27 cellular contexts compared by ENCODE assay signal in genomic region chr2:143762176-143762928, GRCh38.
DNase-seq lines count a peak whose midpoint lies in the region; FAIRE-seq and TF ChIP-seq lines count a peak whose summit lies in the region.
"Had no signal": no experiment of that assay in that cellular context is flagged by ENCODE, and none has a peak within 500 bp of the region (broad histone marks: within the 10 kb centered on the region; RNA-seq: fewer than 3 reads in every experiment).

No MANE protein-coding gene starts in this region.

- H3K27ac ChIP-seq in neural progenitor cell (peak overlapping the region; percentile 35), SK-N-SH (ENCODE audit: low read depth in 2 of 2, low read length in 1 of 2) (no peak overlapping the region)
- H3K27ac ChIP-seq: C4-2B, cardiac muscle cell, lower lobe of right lung, SJCRH30, suprapubic skin had no signal

- CTCF ChIA-PET in activated CD4-positive, alpha-beta memory T cell treated with anti-CD3 and anti-CD28 coated beads for 36 hours (lab: Charles Lee): interaction anchor here (1.1 kb wide), 1 partner anchor 18 kb away, joined by 3 read pairs; no protein-coding TSS in a partner anchor
- CTCF ChIA-PET in SK-N-SH (lab: Yijun Ruan, JAX): interaction anchor here (0.7 to 1.0 kb wide), 2 partner anchors 11 to 38 kb away, joined by 3 read pairs; no protein-coding TSS in a partner anchor

- FAIRE-seq in GM18507 (lab: Jason Lieb, UNC): peak; percentile 12
- FAIRE-seq: GM12878 had no signal

- H3K9me3 Mint-ChIP-seq in neural progenitor cell: no peaks in the 10 kb centered on the region
- H3K9me3 Mint-ChIP-seq in activated CD4-positive, alpha-beta memory T cell treated with anti-CD3 and anti-CD28 coated beads for 36 hours: no peaks in the 10 kb centered on the region
- H3K9me3 Mint-ChIP-seq: activated T-helper 2 cell treated with anti-CD3 and anti-CD28 coated beads, Interferon-gamma antibody, Interleukin-2, Interleukin-4, amounts not matched to agents 10 μg/mL and 5 μg/mL and 100 μg/mL, durations not matched to agents 14 hours and 24 hours and 36 hours; stimulated activated naive B cell treated with anti-CD40 and anti-IgM and Interleukin-4, amounts not matched to agents 10 μg/mL and 1 μg/mL and 100 μg/mL, for 72 hours had no signal

- POLR2A ChIA-PET in activated CD4-positive, alpha-beta memory T cell treated with anti-CD3 and anti-CD28 coated beads for 36 hours (lab: Charles Lee): interaction anchor here (0.6 kb wide), 1 partner anchor 278 kb away, joined by 5 read pairs; no protein-coding TSS in a partner anchor
- POLR2A ChIA-PET in SK-N-SH (lab: Yijun Ruan, JAX): no interaction called here

- H3K79me2 ChIP-seq in neural progenitor cell (ENCODE audit: low read depth) (no peaks in the 10 kb centered on the region), SK-N-SH (ENCODE audit: insufficient read depth) (no peaks in the 10 kb centered on the region)

- H3K36me3 ChIP-seq in NT2/D1 (ENCODE audit: insufficient read depth, insufficient read length, low read length) (no peaks in the 10 kb centered on the region), neural progenitor cell (no peaks in the 10 kb centered on the region), SK-N-SH (replicated peaks in 1 of 2; ENCODE audit: control insufficient read depth in 1 of 2, insufficient read depth in 2 of 2, low read length in 1 of 2) (no peaks in the 10 kb centered on the region)
- H3K36me3 ChIP-seq: cardiac muscle cell, lower lobe of right lung, SJCRH30, suprapubic skin had no signal

- H3K4me1 ChIP-seq in NT2/D1 (ENCODE audit: insufficient read depth, insufficient read length): no peaks in the 10 kb centered on the region
- peaks cover 25% of the 10 kb centered on the region for H3K4me1 ChIP-seq in neural progenitor cell
- no peaks in the 10 kb centered on the region for H3K4me1 ChIP-seq in SK-N-SH (ENCODE audit: control insufficient read depth in 1 of 2, insufficient read depth in 2 of 2, low read depth in 1 of 2, low read length in 1 of 2)
- H3K4me1 ChIP-seq: lower lobe of right lung, suprapubic skin had no signal

- H3F3A ChIP-seq in neural progenitor cell (ENCODE audit: low read depth) (peaks cover 36% of the 10 kb centered on the region), SK-N-SH (replicated peaks; ENCODE audit: insufficient read depth) (no peaks in the 10 kb centered on the region)

- H2AFZ ChIP-seq in neural progenitor cell (replicated peaks) (no peak overlapping the region), SK-N-SH (ENCODE audit: low read depth) (no peak overlapping the region)

- H3K36me3 Mint-ChIP-seq in neural progenitor cell: no peaks in the 10 kb centered on the region
- peaks cover 10% of the 10 kb centered on the region for H3K36me3 Mint-ChIP-seq in activated CD4-positive, alpha-beta memory T cell treated with anti-CD3 and anti-CD28 coated beads for 36 hours

- no peak for TF ChIP-seq EP300 in SK-N-SH (IDR thresholded peaks at IDR 0.05; ENCODE audit: borderline replicate concordance in 1 of 2, low read depth in 1 of 2, low read length in 1 of 2)

- H3K9me3 ChIP-seq in NT2/D1 (ENCODE audit: insufficient read depth, low read length): no peaks in the 10 kb centered on the region
- H3K9me3 ChIP-seq in neural progenitor cell (ENCODE audit: low read depth): no peaks in the 10 kb centered on the region
- H3K9me3 ChIP-seq in SK-N-SH: no peaks in the 10 kb centered on the region
- H3K9me3 ChIP-seq: lower lobe of right lung, SJCRH30, suprapubic skin had no signal

- no peak for TF ChIP-seq CTCF in neural progenitor cell (IDR thresholded peaks at IDR 0.05)
- no peak for TF ChIP-seq CTCF in SK-N-SH (IDR thresholded peaks at IDR 0.05)

- H3K27me3 Mint-ChIP-seq in neural progenitor cell (ENCODE audit: insufficient read depth, low read depth): no peaks in the 10 kb centered on the region
- no peaks in the 10 kb centered on the region for H3K27me3 Mint-ChIP-seq in activated CD4-positive, alpha-beta memory T cell treated with anti-CD3 and anti-CD28 coated beads for 36 hours
- H3K27me3 Mint-ChIP-seq: activated naive CD8-positive, alpha-beta T cell; stimulated activated naive B cell treated with anti-CD40 and anti-IgM and Interleukin-4, amounts not matched to agents 10 μg/mL and 1 μg/mL and 100 μg/mL, for 72 hours had no signal

- no peak overlapping the region for H3K27ac Mint-ChIP-seq in neural progenitor cell
- no peak overlapping the region for H3K27ac Mint-ChIP-seq in activated CD4-positive, alpha-beta memory T cell treated with anti-CD3 and anti-CD28 coated beads for 36 hours
- H3K27ac Mint-ChIP-seq: activated naive CD8-positive, alpha-beta T cell; activated T-helper 2 cell treated with anti-CD3 and anti-CD28 coated beads, Interferon-gamma antibody, Interleukin-2, Interleukin-4, amounts not matched to agents 10 μg/mL and 5 μg/mL and 100 μg/mL, durations not matched to agents 14 hours and 24 hours and 36 hours; stimulated activated naive B cell treated with anti-CD40 and anti-IgM and Interleukin-4, amounts not matched to agents 10 μg/mL and 1 μg/mL and 100 μg/mL, for 72 hours had no signal

- TF ChIP-seq RAD21 in SK-N-SH (IDR thresholded peaks at IDR 0.05; ENCODE audit: low read length): no peak

- no peaks in the 10 kb centered on the region for H3K27me3 ChIP-seq in NT2/D1 (ENCODE audit: insufficient read depth, insufficient read length)
- no peaks in the 10 kb centered on the region for H3K27me3 ChIP-seq in neural progenitor cell
- H3K27me3 ChIP-seq in SK-N-SH (ENCODE audit: insufficient read depth): no peaks in the 10 kb centered on the region
- H3K27me3 ChIP-seq: cardiac muscle cell, SJCRH30, suprapubic skin had no signal

- no peak for DNase-seq in GM18507 (ENCODE audit: extremely low spot score, insufficient read length, low read depth)
- peak; percentile 60 for DNase-seq in NT2/D1 (ENCODE audit: low read depth, low spot score)
- DNase-seq in iPS DF 19.7 (ENCODE audit: low read depth, low spot score): peak; percentile 79
- no peak for DNase-seq in neural progenitor cell (ENCODE audit: low spot score)
- DNase-seq in activated CD4-positive, alpha-beta memory T cell treated with anti-CD3 and anti-CD28 coated beads for 36 hours: no peak
- no peak for DNase-seq in HuH-7 (ENCODE audit: low spot score)
- DNase-seq in central memory CD4-positive, alpha-beta T cell: no peak
- no peak for DNase-seq in SK-N-SH
- DNase-seq: activated CD4-positive, alpha-beta T cell treated with anti-CD3 and anti-CD28 coated beads, Interleukin-2, amount 50 U/mL, for 48 hours; activated CD8-positive, alpha-beta memory T cell treated with anti-CD3 and anti-CD28 coated beads, Interleukin-2, amount 50 U/mL, for 48 hours; aorta; cortex of kidney; foreskin melanocyte; lower lobe of right lung; NCI-H1105; NCI-H1930; NCI-H526 treated with DMSO at 0.1 percent for 48 hours; right cardiac atrium; stimulated activated CD4-positive, alpha-beta T cell treated with anti-CD3 and anti-CD28 coated beads, Interleukin-4, amount 100 ng/mL, for 4 hours; stimulated activated naive B cell treated with anti-CD40 and anti-IgM and Interleukin-4, amounts not matched to agents 10 μg/mL and 1 μg/mL and 100 μg/mL, for 72 hours had no signal

- no peaks in the 10 kb centered on the region for H4K20me1 ChIP-seq in neural progenitor cell (ENCODE audit: low read depth)
- no peaks in the 10 kb centered on the region for H4K20me1 ChIP-seq in SK-N-SH (ENCODE audit: insufficient read depth)

- no peak overlapping the region for H3K4me3 Mint-ChIP-seq in neural progenitor cell
- H3K4me3 Mint-ChIP-seq in activated CD4-positive, alpha-beta memory T cell treated with anti-CD3 and anti-CD28 coated beads for 36 hours: no peak overlapping the region
- H3K4me3 Mint-ChIP-seq: activated naive CD8-positive, alpha-beta T cell; stimulated activated naive B cell treated with anti-CD40 and anti-IgM and Interleukin-4, amounts not matched to agents 10 μg/mL and 1 μg/mL and 100 μg/mL, for 72 hours had no signal

- H3K4me1 Mint-ChIP-seq in neural progenitor cell: no peaks in the 10 kb centered on the region
- no peaks in the 10 kb centered on the region for H3K4me1 Mint-ChIP-seq in activated CD4-positive, alpha-beta memory T cell treated with anti-CD3 and anti-CD28 coated beads for 36 hours (ENCODE audit: low read depth)

- WGBS in SK-N-SH (ENCODE audit: low lambda C conversion rate): 68% methylated on average over 3 of the region's 3 CpGs

- H3K4me3 ChIP-seq in NT2/D1 (ENCODE audit: insufficient read length, low read depth) (no peak overlapping the region), neural progenitor cell (no peak overlapping the region), SK-N-SH (ENCODE audit: low read depth in 2 of 2, low read length in 1 of 2) (no peak overlapping the region)
- H3K4me3 ChIP-seq: cardiac muscle cell, GM12878, lower lobe of right lung, SJCRH30, suprapubic skin had no signal

- H3K4me2 ChIP-seq in neural progenitor cell (no peak overlapping the region), SK-N-SH (no peak overlapping the region)

- intact Hi-C loops in activated CD4-positive, alpha-beta memory T cell treated with anti-CD3 and anti-CD28 coated beads for 36 hours (cut with micrococcal nuclease): no loop called here

- H3K9ac ChIP-seq in NT2/D1 (ENCODE audit: insufficient read length, low read depth) (no peak overlapping the region), neural progenitor cell (no peak overlapping the region), SK-N-SH (no peak overlapping the region)

- H3K9me2 ChIP-seq in SK-N-SH: no peaks in the 10 kb centered on the region

TF ChIP-seq in SK-N-SH, 30 proteins besides CTCF, POLR2A, EP300 and RAD21 (continues in another document):
- no peak for TF ChIP-seq IRF3 (IDR thresholded peaks at IDR 0.05; ENCODE audit: low read depth, low read length)
- no peak for TF ChIP-seq MEF2A (IDR thresholded peaks at IDR 0.05; ENCODE audit: borderline replicate concordance, low read depth)
- TF ChIP-seq USF2 (IDR thresholded peaks at IDR 0.05; ENCODE audit: borderline replicate concordance, low read depth, low read length): no peak
- TF ChIP-seq SMC3 (IDR thresholded peaks at IDR 0.05; ENCODE audit: low read depth, low read length): no peak
- TF ChIP-seq YY1 (IDR thresholded peaks at IDR 0.05; ENCODE audit: low read depth): no peak
- TF ChIP-seq ELF1 (IDR thresholded peaks at IDR 0.05): no peak

Comparison
In these comparisons a context has a peak if more than half of its experiments do, and no peak if none do; other contexts are left out.
1. DNase-seq: peak in NT2/D1 (single experiment) and iPS DF 19.7 (single experiment); none in GM18507 (single experiment), neural progenitor cell (single experiment), activated CD4-positive, alpha-beta memory T cell treated with anti-CD3 and anti-CD28 coated beads for 36 hours (single experiment), HuH-7 (single experiment), central memory CD4-positive, alpha-beta T cell (single experiment) and SK-N-SH (single experiment).